In the genomic region with DNA sequence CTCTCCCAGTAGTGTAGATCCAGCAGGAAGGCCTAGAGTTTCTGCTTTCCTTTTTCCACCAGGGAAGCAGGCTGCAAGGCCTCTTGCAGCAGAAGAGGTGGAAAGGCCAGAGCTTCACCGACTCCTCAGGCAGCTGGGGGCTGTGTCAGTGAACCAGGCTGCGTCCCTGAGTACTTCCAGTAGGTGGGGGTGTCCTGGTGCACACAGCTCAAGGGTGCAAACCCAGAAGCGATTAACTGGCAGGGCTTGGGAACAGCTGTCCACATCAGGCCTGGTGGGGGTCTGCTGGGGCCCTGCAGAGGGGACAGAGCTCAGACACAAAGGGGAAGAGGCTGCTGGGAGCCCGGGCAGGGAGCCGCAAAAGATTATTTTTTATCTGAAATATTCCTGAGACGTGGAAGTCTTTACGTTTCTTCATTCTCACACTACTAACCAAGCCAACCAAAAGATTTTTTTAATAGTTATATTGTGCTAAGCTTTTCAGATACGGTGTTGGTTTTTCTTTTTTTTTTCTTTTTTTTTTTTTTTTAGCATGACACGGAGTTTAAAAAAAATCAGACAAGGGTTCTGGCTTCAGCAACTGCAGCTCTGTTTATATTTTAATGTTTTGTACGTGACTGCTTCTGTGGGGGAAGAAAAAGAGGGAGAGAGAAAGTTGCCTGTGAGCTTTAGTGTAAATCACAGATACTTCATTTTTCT, we compare ENCODE assay signal across 1 cellular context.
TF ChIP-seq lines count a peak whose summit lies in the region.

No MANE protein-coding gene starts in this region.

TF ChIP-seq in SK-N-SH, 30 proteins besides CTCF, POLR2A, EP300 and RAD21 (continued from another document):
- TF ChIP-seq, protein P1, sequence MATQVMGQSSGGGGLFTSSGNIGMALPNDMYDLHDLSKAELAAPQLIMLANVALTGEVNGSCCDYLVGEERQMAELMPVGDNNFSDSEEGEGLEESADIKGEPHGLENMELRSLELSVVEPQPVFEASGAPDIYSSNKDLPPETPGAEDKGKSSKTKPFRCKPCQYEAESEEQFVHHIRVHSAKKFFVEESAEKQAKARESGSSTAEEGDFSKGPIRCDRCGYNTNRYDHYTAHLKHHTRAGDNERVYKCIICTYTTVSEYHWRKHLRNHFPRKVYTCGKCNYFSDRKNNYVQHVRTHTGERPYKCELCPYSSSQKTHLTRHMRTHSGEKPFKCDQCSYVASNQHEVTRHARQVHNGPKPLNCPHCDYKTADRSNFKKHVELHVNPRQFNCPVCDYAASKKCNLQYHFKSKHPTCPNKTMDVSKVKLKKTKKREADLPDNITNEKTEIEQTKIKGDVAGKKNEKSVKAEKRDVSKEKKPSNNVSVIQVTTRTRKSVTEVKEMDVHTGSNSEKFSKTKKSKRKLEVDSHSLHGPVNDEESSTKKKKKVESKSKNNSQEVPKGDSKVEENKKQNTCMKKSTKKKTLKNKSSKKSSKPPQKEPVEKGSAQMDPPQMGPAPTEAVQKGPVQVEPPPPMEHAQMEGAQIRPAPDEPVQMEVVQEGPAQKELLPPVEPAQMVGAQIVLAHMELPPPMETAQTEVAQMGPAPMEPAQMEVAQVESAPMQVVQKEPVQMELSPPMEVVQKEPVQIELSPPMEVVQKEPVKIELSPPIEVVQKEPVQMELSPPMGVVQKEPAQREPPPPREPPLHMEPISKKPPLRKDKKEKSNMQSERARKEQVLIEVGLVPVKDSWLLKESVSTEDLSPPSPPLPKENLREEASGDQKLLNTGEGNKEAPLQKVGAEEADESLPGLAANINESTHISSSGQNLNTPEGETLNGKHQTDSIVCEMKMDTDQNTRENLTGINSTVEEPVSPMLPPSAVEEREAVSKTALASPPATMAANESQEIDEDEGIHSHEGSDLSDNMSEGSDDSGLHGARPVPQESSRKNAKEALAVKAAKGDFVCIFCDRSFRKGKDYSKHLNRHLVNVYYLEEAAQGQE (IDR thresholded peaks at IDR 0.05; ENCODE audit: low read depth, low read length): no peak
- TF ChIP-seq CHD2 (IDR thresholded peaks at IDR 0.05; ENCODE audit: low read length, partially characterized antibody): peak; percentile 23
